In genomic region chr1:32920833-32921232, GRCh38 we compare ENCODE assay signal across 2 cellular contexts.
TF ChIP-seq lines count a peak whose summit lies in the region.

No MANE protein-coding gene starts in this region.

TF ChIP-seq in liver, 16 proteins besides CTCF, POLR2A, EP300 and RAD21:
- TF ChIP-seq TAF1 (conservative IDR thresholded peaks at IDR 0.05), result no peak
- TF ChIP-seq FOXA1 (IDR thresholded peaks at IDR 0.05), result no peak
- TF ChIP-seq JUND (IDR thresholded peaks at IDR 0.05), result peak; percentile 23 to 64
- TF ChIP-seq EGR1 (IDR thresholded peaks at IDR 0.05; ENCODE audit: low read depth in 2 of 2), result peak in 1 of 2 donors; percentile 52
- peak; percentile 60 for TF ChIP-seq SP1 (IDR thresholded peaks at IDR 0.05)
- peak; percentile 37 for TF ChIP-seq ATF3 (IDR thresholded peaks at IDR 0.05)
- TF ChIP-seq YY1 (IDR thresholded peaks at IDR 0.05), result peak; percentile 93
- peak; percentile 26 for TF ChIP-seq REST (IDR thresholded peaks at IDR 0.05)
- peak; percentile 62 to 85 for TF ChIP-seq HNF4A (conservative IDR thresholded peaks at IDR 0.05)
- TF ChIP-seq ZBTB33 (IDR thresholded peaks at IDR 0.05), result peak; percentile 58
- TF ChIP-seq HNF4G (IDR thresholded peaks at IDR 0.05), result no peak
- TF ChIP-seq RXRA (IDR thresholded peaks at IDR 0.05), result peak; percentile 97 to 98
- peak; percentile 75 for TF ChIP-seq MAX (IDR thresholded peaks at IDR 0.05)
- peak; percentile 45 for TF ChIP-seq FOXA2 (IDR thresholded peaks at IDR 0.05)
- peak in 1 of 2 donors; percentile 44 for TF ChIP-seq GABPA (IDR thresholded peaks at IDR 0.05 in 1 of 2, conservative IDR thresholded peaks at IDR 0.05 in 1 of 2)
- TF ChIP-seq NR2F2 (IDR thresholded peaks at IDR 0.05), result peak; percentile 60
TF ChIP-seq in liver: peak in this region for 13.

TF ChIP-seq in HepG2, 621 proteins besides CTCF, POLR2A, EP300 and RAD21:
- TF ChIP-seq STAT5B (CRISPR knock-in tag; IDR thresholded peaks at IDR 0.05), result no peak
- TF ChIP-seq FOXO1 (CRISPR knock-in tag; IDR thresholded peaks at IDR 0.05), result no peak
